ENCODE assay signal across 8 cellular contexts in the genomic region with DNA sequence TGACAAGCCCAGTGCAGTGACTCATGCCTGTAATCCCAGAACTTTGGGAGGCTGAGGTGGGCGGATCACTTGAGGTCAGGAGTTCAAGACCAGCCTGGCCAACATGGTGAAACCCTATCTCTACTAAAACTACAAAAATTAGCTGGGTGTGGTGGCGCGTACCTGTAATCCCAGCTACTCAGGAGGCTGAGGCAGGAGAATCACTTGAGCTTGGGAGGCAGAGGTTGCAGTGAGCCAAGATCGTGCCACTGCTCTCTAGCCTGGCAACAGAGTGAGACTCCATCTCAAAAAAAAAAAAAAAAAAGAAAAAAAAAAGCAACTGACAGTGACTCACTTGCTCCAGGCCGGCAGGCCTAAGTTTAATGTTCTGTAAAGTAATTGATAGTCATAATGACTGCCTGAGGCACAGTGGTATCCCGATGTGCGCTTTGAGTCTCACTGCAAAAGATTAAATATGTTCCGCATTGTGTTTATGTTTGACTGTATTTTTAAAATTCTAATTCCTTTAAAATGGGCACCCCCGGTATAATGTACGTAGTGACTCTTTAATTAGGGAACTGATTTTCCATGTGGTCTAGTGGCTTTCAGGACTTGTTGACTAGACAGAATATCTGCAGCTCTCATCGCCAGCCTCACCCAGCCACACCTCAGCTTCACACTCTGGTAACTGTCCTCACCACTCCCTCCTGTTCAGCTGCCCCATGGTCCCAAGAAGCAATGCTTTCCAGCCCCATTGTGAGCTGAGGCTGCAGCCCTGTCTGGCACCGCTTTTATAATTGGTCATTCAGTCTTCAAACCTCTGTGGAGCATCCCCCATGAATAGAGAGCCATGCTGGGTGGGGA. TPM values are rescaled to one million over a fixed set of nuclear protein-coding genes. Genes with fewer than 3 reads are reported as not detected.
DNase-seq lines count a peak whose midpoint lies in the region; ATAC-seq, FAIRE-seq and TF ChIP-seq lines count a peak whose summit lies in the region.
"Not testable (repeated sequence)": the region's sequence is repeated elsewhere in the genome, so short reads cannot be mapped to it uniquely, and the experiment has no call there.

No MANE protein-coding gene starts in this region.

- H3K4me1 ChIP-seq in IMR-90 (ENCODE audit: control insufficient read depth, insufficient read depth, low read length); foreskin keratinocyte: not testable (repeated sequence)
- H3K4me1 ChIP-seq in GM12878 (ENCODE audit: control insufficient read depth, insufficient read depth, low read length) (peaks cover 39% of the 10 kb centered on the region), suprapubic skin (peaks cover 47% of the 10 kb centered on the region)

- RAD21 ChIA-PET in GM12878 (lab: Charles Lee; ENCODE audit: unreplicated experiment) = interaction anchor here (1.0 to 3.0 kb wide), 5 partner anchors 22 to 265 kb away, joined by 3 to 10 read pairs (median 4); no protein-coding TSS in a partner anchor

- H3K36me3 ChIP-seq in IMR-90 (ENCODE audit: control insufficient read depth, insufficient read depth, low read length); GM12878 (ENCODE audit: control insufficient read depth in 2 of 2, insufficient read depth in 2 of 2, low read length in 1 of 2); suprapubic skin: not testable (repeated sequence)

- H2BK120ac ChIP-seq in IMR-90 (ENCODE audit: low read depth, low read length) = not testable (repeated sequence)

- H3K56ac ChIP-seq in IMR-90 (ENCODE audit: extremely low read depth, insufficient read depth, low read length) = not testable (repeated sequence)

- not testable (repeated sequence) for FAIRE-seq in GM12878 (lab: Jason Lieb, UNC)

- H3K4ac ChIP-seq in IMR-90 (ENCODE audit: low read depth, low read length) = peak overlapping the region; percentile 12; the same call in 1 of the 2 replicates

- H3K4me3 ChIP-seq in IMR-90 (ENCODE audit: insufficient read depth, low read depth, low read length); GM12878; suprapubic skin: not testable (repeated sequence)

- intact Hi-C loops in CD4-positive, alpha-beta T cell (cut with DNase I, micrococcal nuclease); IMR-90 (cut with micrococcal nuclease): not testable (repeated sequence)
- intact Hi-C loops in activated CD4-positive, alpha-beta memory T cell treated with anti-CD3 and anti-CD28 coated beads for 36 hours (cut with micrococcal nuclease) = loop anchor here (1.0 to 2.0 kb wide), 2 partner anchors 47 to 74 kb away; no protein-coding TSS in a partner anchor
- intact Hi-C loops in GM12878 (cut with micrococcal nuclease; ENCODE audit: unreplicated experiment) = loop anchor here (10.0 kb wide), 1 partner anchor 155 kb away; a partner anchor contains a TSS

- not testable (repeated sequence) for H2BK5ac ChIP-seq in IMR-90 (ENCODE audit: low read depth, low read length, poor library complexity, severe bottlenecking)

- not testable (repeated sequence) for H4K20me1 ChIP-seq in IMR-90 (ENCODE audit: insufficient read depth, low read length); GM12878 (ENCODE audit: control insufficient read depth, insufficient read depth)

- H3K14ac ChIP-seq in IMR-90 (replicated peaks; ENCODE audit: low read depth, low read length) = peak overlapping the region; percentile 10; the same call in 1 of the 2 replicates

- not testable (repeated sequence) for H3K9ac ChIP-seq in IMR-90 (ENCODE audit: low read depth, low read length)
- H3K9ac ChIP-seq in GM12878 (ENCODE audit: control insufficient read depth, insufficient read depth, low read length) = peak overlapping the region; percentile 45

- H3K27me3 Mint-ChIP-seq in CD4-positive, alpha-beta T cell; activated CD4-positive, alpha-beta memory T cell treated with anti-CD3 and anti-CD28 coated beads for 36 hours; natural killer cell treated with Interleukin-12 subunit alpha and Interleukin-12 subunit beta and Interleukin-15 and Interleukin-18, amount 100 ng/mL, for 72 hours: not testable (repeated sequence)

- DNase-seq in CD4-positive, alpha-beta T cell; GM12878 (ENCODE audit: low read depth, low spot score); natural killer cell treated with Interleukin-12 subunit alpha and Interleukin-12 subunit beta and Interleukin-15 and Interleukin-18, amount 100 ng/mL, for 72 hours (ENCODE audit: low spot score); suprapubic skin (ENCODE audit: low spot score in 2 of 2): not testable (repeated sequence)
- DNase-seq in IMR-90 (peak; percentile 54), RKO (ENCODE audit: low spot score) (peak; percentile 16), foreskin keratinocyte (peak; percentile 27 to 68)
- peak; percentile 40 for DNase-seq in activated CD4-positive, alpha-beta memory T cell treated with anti-CD3 and anti-CD28 coated beads for 36 hours

- dilution Hi-C loops in IMR-90 (cut with HindIII; ENCODE audit: low sequenced_read_pairs, unreplicated experiment) = not testable (repeated sequence)

- H3K79me1 ChIP-seq in IMR-90 (ENCODE audit: low read depth in 1 of 2, low read length in 2 of 2) = not testable (repeated sequence)

- H3K18ac ChIP-seq in IMR-90 (ENCODE audit: low read depth, low read length) = not testable (repeated sequence)

- in situ Hi-C loops in IMR-90 (cut with MboI; ENCODE audit: low sequenced_read_pairs); GM12878 (cut with MboI): not testable (repeated sequence)

- H4K5ac ChIP-seq in IMR-90 (ENCODE audit: low read depth, low read length) = peak overlapping the region; percentile 8; the same call in 1 of the 2 replicates

- peak overlapping the region; percentile 82 to 83; a peak in 2 of 4 replicates for H4K8ac ChIP-seq in IMR-90 (ENCODE audit: low read depth in 2 of 2, low read length in 2 of 2)

- CTCF ChIA-PET in CD4-positive, alpha-beta T cell (lab: Charles Lee) = interaction anchor here (1.0 to 3.1 kb wide), 2 partner anchors 21 to 74 kb away, joined by 4 to 7 read pairs; no protein-coding TSS in a partner anchor
- CTCF ChIA-PET in IMR-90 (lab: Yijun Ruan, JAX) (interaction anchor here (1.0 kb wide), 1 partner anchor 99 kb away, joined by 4 read pairs; no protein-coding TSS in a partner anchor), GM12878 (lab: Yijun Ruan, JAX) (interaction anchor here (1.0 to 7.4 kb wide), 7 partner anchors 8 to 167 kb away, joined by 3 to 71 read pairs (median 5); no protein-coding TSS in a partner anchor)
- CTCF ChIA-PET in activated CD4-positive, alpha-beta memory T cell treated with anti-CD3 and anti-CD28 coated beads for 36 hours (lab: Charles Lee) = interaction anchor here (0.6 to 4.5 kb wide), 9 partner anchors 18 to 168 kb away, joined by 3 to 20 read pairs (median 4); no protein-coding TSS in a partner anchor

- WGBS in IMR-90 (ENCODE audit: extremely low coverage in 2 of 2, insufficient read length in 1 of 2), 2 experiments = 100% methylated on average over 1 of the region's 12 CpGs; no CpG with 5 or more reads in 1 of the 2 experiments
- 78% methylated on average over 11 of the region's 12 CpGs for WGBS in GM12878 (ENCODE audit: insufficient coverage, insufficient replicate concordance, low lambda C conversion rate, missing lambda C conversion rate)
- WGBS in suprapubic skin = 51% methylated on average over 12 of the region's 12 CpGs

- SMC1A ChIA-PET in GM12878 (lab: Charles Lee; ENCODE audit: uncharacterized antibody, unreplicated experiment) = interaction anchor here (0.9 to 4.6 kb wide), 7 partner anchors 11 to 75 kb away, joined by 3 to 22 read pairs (median 6); no protein-coding TSS in a partner anchor

- H3K79me2 ChIP-seq in GM12878 (ENCODE audit: control insufficient read depth, insufficient read depth, low read length) = not testable (repeated sequence)

- not testable (repeated sequence) for H2AK9ac ChIP-seq in IMR-90 (replicated peaks; ENCODE audit: low read depth, low read length, poor library complexity)

- ATAC-seq in CD4-positive, alpha-beta T cell (ENCODE audit: poor library complexity); GM12878: not testable (repeated sequence)
- ATAC-seq in IMR-90 (ENCODE audit: low read depth) = peak; percentile 38
- ATAC-seq in foreskin keratinocyte = peak; percentile 78
- peak; percentile 47 to 57 for ATAC-seq in natural killer cell treated with Interleukin-12 subunit alpha and Interleukin-12 subunit beta and Interleukin-15 and Interleukin-18, amount 100 ng/mL, for 72 hours

- H3K9me3 ChIP-seq in CD4-positive, alpha-beta T cell (ENCODE audit: control insufficient read depth, low read length); IMR-90 (ENCODE audit: control insufficient read depth, insufficient read depth, low read length); GM12878 (replicated peaks; ENCODE audit: control insufficient read depth, insufficient read depth, low read length); suprapubic skin: not testable (repeated sequence)

- peaks cover 56% of the 10 kb centered on the region for H3K4me1 Mint-ChIP-seq in CD4-positive, alpha-beta T cell (ENCODE audit: low read depth)
- peaks cover 50% of the 10 kb centered on the region for H3K4me1 Mint-ChIP-seq in activated CD4-positive, alpha-beta memory T cell treated with anti-CD3 and anti-CD28 coated beads for 36 hours (ENCODE audit: low read depth)
- H3K4me1 Mint-ChIP-seq in natural killer cell treated with Interleukin-12 subunit alpha and Interleukin-12 subunit beta and Interleukin-15 and Interleukin-18, amount 100 ng/mL, for 72 hours (ENCODE audit: low read depth in 2 of 2) = peaks cover 47 to 51% of the 10 kb centered on the region in 2 donors

- POLR2A ChIA-PET in CD4-positive, alpha-beta T cell (lab: Charles Lee) = interaction anchor here (0.7 to 1.7 kb wide), 6 partner anchors 26 to 1230 kb away, joined by 3 to 10 read pairs (median 4); a partner anchor contains a TSS
- POLR2A ChIA-PET in IMR-90 (lab: Charles Lee; ENCODE audit: unreplicated experiment) = interaction anchor here (0.6 kb wide), 1 partner anchor 354 kb away, joined by 3 read pairs; no protein-coding TSS in a partner anchor
- POLR2A ChIA-PET in activated CD4-positive, alpha-beta memory T cell treated with anti-CD3 and anti-CD28 coated beads for 36 hours (lab: Charles Lee) = interaction anchor here (1.5 kb wide), 1 partner anchor 47 kb away, joined by 5 read pairs; no protein-coding TSS in a partner anchor
- POLR2A ChIA-PET in GM12878 (lab: Charles Lee) = not testable (repeated sequence)

- not testable (repeated sequence) for H3K27me3 ChIP-seq in CD4-positive, alpha-beta T cell (ENCODE audit: control insufficient read depth, insufficient read depth, low read length); IMR-90 (ENCODE audit: control insufficient read depth, insufficient read depth, low read length); GM12878 (replicated peaks in 1 of 2; ENCODE audit: control insufficient read depth in 2 of 2, insufficient read depth in 2 of 2, low read length in 1 of 2); foreskin keratinocyte; suprapubic skin

- TF ChIP-seq EP300 in GM12878 (IDR thresholded peaks at IDR 0.05; ENCODE audit: borderline replicate concordance in 1 of 2, control insufficient read depth in 1 of 2, low read depth in 2 of 2, low read length in 2 of 2); suprapubic skin (IDR thresholded peaks at IDR 0.05): not testable (repeated sequence)

- peak overlapping the region; percentile 43 for H3K4me3 Mint-ChIP-seq in CD4-positive, alpha-beta T cell
- not testable (repeated sequence) for H3K4me3 Mint-ChIP-seq in activated CD4-positive, alpha-beta memory T cell treated with anti-CD3 and anti-CD28 coated beads for 36 hours
- H3K4me3 Mint-ChIP-seq in natural killer cell treated with Interleukin-12 subunit alpha and Interleukin-12 subunit beta and Interleukin-15 and Interleukin-18, amount 100 ng/mL, for 72 hours = peak overlapping the region; percentile 83

- not testable (repeated sequence) for H3K23ac ChIP-seq in IMR-90 (ENCODE audit: low read depth, low read length)

- not testable (repeated sequence) for H2AK5ac ChIP-seq in IMR-90 (ENCODE audit: low read depth, low read length)

- H2AFZ ChIP-seq in IMR-90 (replicated peaks; ENCODE audit: low read length, poor library complexity) (peak overlapping the region; percentile 91), GM12878 (ENCODE audit: control insufficient read depth, low read depth, low read length) (peak overlapping the region; percentile 94)

- not testable (repeated sequence) for H3K36me3 Mint-ChIP-seq in CD4-positive, alpha-beta T cell (ENCODE audit: low read depth); activated CD4-positive, alpha-beta memory T cell treated with anti-CD3 and anti-CD28 coated beads for 36 hours; natural killer cell treated with Interleukin-12 subunit alpha and Interleukin-12 subunit beta and Interleukin-15 and Interleukin-18, amount 100 ng/mL, for 72 hours

- peak overlapping the region; percentile 29; the same call in 1 of the 2 replicates for H4K91ac ChIP-seq in IMR-90 (ENCODE audit: insufficient read depth, low read depth, low read length)

- TF ChIP-seq POLR2A in IMR-90 (IDR thresholded peaks at IDR 0.05; ENCODE audit: low read depth, low read length); GM12878 (IDR thresholded peaks at IDR 0.05; ENCODE audit: low read depth, low read length); suprapubic skin (IDR thresholded peaks at IDR 0.05): not testable (repeated sequence)

- H2BK20ac ChIP-seq in IMR-90 (ENCODE audit: low read depth, low read length) = not testable (repeated sequence)

- TF ChIP-seq CTCF in CD4-positive, alpha-beta T cell (IDR thresholded peaks at IDR 0.05); IMR-90 (conservative IDR thresholded peaks at IDR 0.05; ENCODE audit: low read depth, low read length); GM12878 (IDR thresholded peaks at IDR 0.05 in 2 of 3, conservative IDR thresholded peaks at IDR 0.05 in 1 of 3; ENCODE audit: control insufficient read depth in 2 of 3, extremely low read depth in 1 of 3, insufficient read depth in 1 of 3, low read depth in 3 of 3, low read length in 3 of 3); foreskin keratinocyte (conservative IDR thresholded peaks at IDR 0.05); suprapubic skin (IDR thresholded peaks at IDR 0.05): not testable (repeated sequence)

- TF ChIP-seq RAD21 in IMR-90 (IDR thresholded peaks at IDR 0.05; ENCODE audit: low read length); GM12878 (IDR thresholded peaks at IDR 0.05; ENCODE audit: insufficient read depth, low read depth, low read length): not testable (repeated sequence)

- H2BK15ac ChIP-seq in IMR-90 (ENCODE audit: low read depth, low read length) = not testable (repeated sequence)

- not testable (repeated sequence) for H3K9me3 Mint-ChIP-seq in CD4-positive, alpha-beta T cell; activated CD4-positive, alpha-beta memory T cell treated with anti-CD3 and anti-CD28 coated beads for 36 hours; natural killer cell treated with Interleukin-12 subunit alpha and Interleukin-12 subunit beta and Interleukin-15 and Interleukin-18, amount 100 ng/mL, for 72 hours

- H3K27ac ChIP-seq in CD4-positive, alpha-beta T cell (ENCODE audit: low read depth, low read length) = peak overlapping the region; percentile 44
- not testable (repeated sequence) for H3K27ac ChIP-seq in IMR-90 (ENCODE audit: insufficient read depth, low read length)
- H3K27ac ChIP-seq in GM12878 (ENCODE audit: control insufficient read depth, insufficient read depth) = peak overlapping the region; percentile 64
- peak overlapping the region; percentile 22 for H3K27ac ChIP-seq in foreskin keratinocyte
- peak overlapping the region; percentile 85 for H3K27ac ChIP-seq in suprapubic skin

- not testable (repeated sequence) for H3K9me1 ChIP-seq in IMR-90 (ENCODE audit: insufficient read depth, low read length)

- peak overlapping the region; percentile 79 for H3K27ac Mint-ChIP-seq in CD4-positive, alpha-beta T cell
- H3K27ac Mint-ChIP-seq in activated CD4-positive, alpha-beta memory T cell treated with anti-CD3 and anti-CD28 coated beads for 36 hours = peak overlapping the region; percentile 76
- H3K27ac Mint-ChIP-seq in natural killer cell treated with Interleukin-12 subunit alpha and Interleukin-12 subunit beta and Interleukin-15 and Interleukin-18, amount 100 ng/mL, for 72 hours = peak overlapping the region; percentile 97 to 98

- not testable (repeated sequence) for BruUV-seq in IMR-90 (replicated peaks; lab: Mats Ljungman, UMichigan); GM12878 (replicated peaks; lab: Mats Ljungman, UMichigan)

- H3K4me2 ChIP-seq in IMR-90 (ENCODE audit: low read depth, low read length) = not testable (repeated sequence)
- H3K4me2 ChIP-seq in GM12878 (ENCODE audit: control insufficient read depth, insufficient read depth) = peak overlapping the region; percentile 61

RNA-seq across cellular contexts. Expression of a gene that starts 24.9 kb away (rescaled TPM):
- total RNA-seq in CD4-positive, alpha-beta T cell = 10 to 100 TPM; 24.2 to 31.6 TPM
- total RNA-seq in IMR-90 (2012; rRNA removed) = 283 and 304 TPM in 2 replicates
- 291 and 294 TPM in 2 replicates for polyA plus RNA-seq in IMR-90 (2012; rRNA removed)
- polyA plus RNA-seq in IMR-90 (2012; cell fraction: cytosol; rRNA removed) = 134 and 174 TPM in 2 replicates
- 98.7 and 105 TPM in 2 replicates for polyA plus RNA-seq in IMR-90 (2012; cell fraction: nucleus; rRNA removed; ENCODE audit: low replicate concordance)
- total RNA-seq in activated CD4-positive, alpha-beta memory T cell treated with anti-CD3 and anti-CD28 coated beads for 36 hours = 100 to 1,000 TPM; 280 to 295 TPM
- 67.3 and 70.7 TPM in 2 replicates for total RNA-seq in GM12878 (2013; cell fraction: nucleolus; rRNA removed)
- 185 and 191 TPM in 2 replicates for total RNA-seq in GM12878 (2014; rRNA removed)
- total RNA-seq in GM12878 (2014; rRNA removed; fragmentation: Illumina TruSeq; extraction: Trizol) = 156 and 172 TPM in 2 replicates
- total RNA-seq in GM12878 (2021) = 281 and 286 TPM in 2 replicates
- polyA plus RNA-seq in GM12878 (2011; ENCODE audit: low read depth) = 207 TPM
- polyA plus RNA-seq in GM12878 (2011; rRNA removed) = 326 and 466 TPM in 2 replicates
- polyA plus RNA-seq in GM12878 (2011; cell fraction: cytosol; rRNA removed) = 313 and 495 TPM in 2 replicates
- 203 and 243 TPM in 2 replicates for polyA plus RNA-seq in GM12878 (2011; cell fraction: nucleus; rRNA removed)
- 151 and 168 TPM in 2 replicates for polyA plus RNA-seq in GM12878 (2012)
- polyA plus RNA-seq in GM12878 (2014; fragmentation: Illumina TruSeq; extraction: Trizol) = 259 and 350 TPM in 2 replicates
- polyA plus RNA-seq in GM12878 (2014; fragmentation: Nextera tagmentation; extraction: Ambion mirVana) = 100 to 1,000 TPM; 117 to 154 TPM
- polyA plus RNA-seq in GM12878 (2014; rRNA removed) = 209 and 221 TPM in 2 replicates
- polyA plus RNA-seq in GM12878 (2016; fragmentation: Nextera tagmentation; extraction: Ambion mirVana) = 100 to 1,000 TPM; 397 to 430 TPM
- 522 and 563 TPM in 2 replicates for polyA minus RNA-seq in GM12878 (2011; rRNA and poly(A)+ RNA removed)
- polyA minus RNA-seq in GM12878 (2011; cell fraction: cytosol; rRNA and poly(A)+ RNA removed) = 79.5 and 81.7 TPM in 2 replicates
- 35.7 and 58.7 TPM in 2 replicates for polyA minus RNA-seq in GM12878 (2011; cell fraction: nucleus; rRNA and poly(A)+ RNA removed)
- total RNA-seq in foreskin keratinocyte = 209 and 244 TPM in 2 replicates
- polyA plus RNA-seq in foreskin keratinocyte = 328 and 360 TPM in 2 replicates
- 100 to 1,000 TPM; 229 to 233 TPM for total RNA-seq in natural killer cell treated with Interleukin-12 subunit alpha and Interleukin-12 subunit beta and Interleukin-15 and Interleukin-18, amount 100 ng/mL, for 72 hours
- 10 to 100 TPM; 63.8 to 92.5 (median 86.4) TPM for total RNA-seq in suprapubic skin

RNA-seq across cellular contexts. Expression of a gene that starts 27.7 kb away (rescaled TPM):
- total RNA-seq in CD4-positive, alpha-beta T cell = 10 to 100 TPM; 33.7 to 34.9 TPM
- total RNA-seq in IMR-90 (2012; rRNA removed) (8.8 and 9.7 TPM in 2 replicates), GM12878 (2014; rRNA removed) (7.7 and 9.0 TPM in 2 replicates), GM12878 (2014; rRNA removed; fragmentation: Illumina TruSeq; extraction: Trizol) (11.4 TPM in 2 replicates), GM12878 (2021) (10.1 and 10.9 TPM in 2 replicates), foreskin keratinocyte (13.2 and 13.8 TPM in 2 replicates), suprapubic skin (100 to 1,000 TPM in 1 of 4 donors, 10 to 100 TPM in 3; 76.6 to 148 (median 83.2) TPM)
- polyA plus RNA-seq in IMR-90 (2012; rRNA removed) (3.3 and 3.6 TPM in 2 replicates), GM12878 (2011; rRNA removed) (13.1 and 15.3 TPM in 2 replicates), GM12878 (2014; fragmentation: Illumina TruSeq; extraction: Trizol) (4.3 and 5.5 TPM in 2 replicates), GM12878 (2014; fragmentation: Nextera tagmentation; extraction: Ambion mirVana) (1 to 10 TPM; 3.5 to 5.4 TPM), GM12878 (2014; rRNA removed) (3.4 and 4.5 TPM in 2 replicates), GM12878 (2016; fragmentation: Nextera tagmentation; extraction: Ambion mirVana) (10 to 100 TPM in 1 of 2 experiments, 1 to 10 TPM in 1; 9.6 to 10.2 TPM), foreskin keratinocyte (5.8 and 6.0 TPM in 2 replicates)
- 1.1 and 1.9 TPM in 2 replicates for polyA plus RNA-seq in IMR-90 (2012; cell fraction: cytosol; rRNA removed)
- 4.0 and 17.5 TPM in 2 replicates for polyA plus RNA-seq in IMR-90 (2012; cell fraction: nucleus; rRNA removed; ENCODE audit: low replicate concordance)
- 1 to 10 TPM; 5.7 to 7.2 TPM for total RNA-seq in activated CD4-positive, alpha-beta memory T cell treated with anti-CD3 and anti-CD28 coated beads for 36 hours
- total RNA-seq in GM12878 (2013; cell fraction: nucleolus; rRNA removed) = 15.9 and 18.2 TPM in 2 replicates
- polyA plus RNA-seq in GM12878 (2011; ENCODE audit: low read depth) = 5.6 TPM
- polyA plus RNA-seq in GM12878 (2011; cell fraction: cytosol; rRNA removed) = 4.9 and 7.1 TPM in 2 replicates
- 11.5 and 12.5 TPM in 2 replicates for polyA plus RNA-seq in GM12878 (2011; cell fraction: nucleus; rRNA removed)
- 5.8 and 6.6 TPM in 2 replicates for polyA plus RNA-seq in GM12878 (2012)
- polyA minus RNA-seq in GM12878 (2011; rRNA and poly(A)+ RNA removed) = 25.2 and 26.5 TPM in 2 replicates
- 8.0 and 11.0 TPM in 2 replicates for polyA minus RNA-seq in GM12878 (2011; cell fraction: cytosol; rRNA and poly(A)+ RNA removed)
- 8.7 and 12.8 TPM in 2 replicates for polyA minus RNA-seq in GM12878 (2011; cell fraction: nucleus; rRNA and poly(A)+ RNA removed)
- total RNA-seq in natural killer cell treated with Interleukin-12 subunit alpha and Interleukin-12 subunit beta and Interleukin-15 and Interleukin-18, amount 100 ng/mL, for 72 hours = 10 to 100 TPM; 20.1 to 22.3 TPM
